In the genomic region with DNA sequence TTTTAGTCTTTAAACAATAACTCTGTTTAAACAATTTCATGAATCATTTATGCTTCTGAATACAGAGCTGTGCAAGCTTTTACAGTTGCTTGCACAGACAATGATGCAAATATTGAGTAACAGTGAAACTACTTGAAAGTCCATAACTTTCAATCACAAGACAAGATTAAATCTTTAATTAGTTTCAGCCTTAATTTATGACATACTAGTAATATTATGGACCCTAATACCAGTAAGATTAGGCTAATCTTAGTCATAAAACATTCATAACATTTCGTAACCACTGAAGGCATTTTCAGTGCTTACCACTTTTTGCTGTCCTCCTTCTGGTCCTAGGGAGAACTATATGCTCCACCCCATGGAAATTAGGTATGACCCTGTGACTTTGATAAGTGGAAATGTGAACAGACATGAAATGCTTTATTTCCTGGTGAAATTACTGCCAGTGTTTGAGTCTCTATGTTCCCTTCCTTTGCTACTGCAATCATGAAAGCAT, we compare ENCODE assay signal across 1 cellular context.
TF ChIP-seq lines count a peak whose summit lies in the region.

No MANE protein-coding gene starts in this region.

TF ChIP-seq in GM23338, 12 proteins besides CTCF, POLR2A, EP300 and RAD21 (continued from another document):
- no peak for TF ChIP-seq NANOG (IDR thresholded peaks at IDR 0.05; ENCODE audit: borderline replicate concordance)
